In the genomic region with DNA sequence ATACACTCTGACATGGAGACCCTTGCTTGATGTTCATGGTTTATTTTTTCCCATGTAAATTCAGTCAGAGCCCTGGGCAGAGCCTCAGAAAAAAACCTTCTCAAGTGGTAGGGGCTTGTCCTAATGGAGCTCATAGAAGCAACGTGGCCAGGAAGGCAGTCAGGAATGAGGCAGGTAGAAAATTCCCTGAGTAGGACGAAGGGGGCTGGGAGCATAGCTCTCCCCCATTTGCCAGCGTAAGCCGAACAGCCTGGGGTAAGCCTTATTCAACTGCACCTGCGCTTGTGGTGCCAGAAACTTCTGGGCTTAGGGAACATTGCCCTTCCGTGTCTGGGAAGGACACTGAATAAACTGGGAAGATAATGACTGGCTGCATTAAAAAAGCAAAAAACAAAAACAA, we compare ENCODE assay signal across 31 cellular contexts.
"Had no signal": no experiment of that assay in that cellular context is flagged by ENCODE, and none has a peak within 500 bp of the region (broad histone marks: within the 10 kb centered on the region; RNA-seq: fewer than 3 reads in every experiment).

No MANE protein-coding gene starts in this region.

- H3K27ac ChIP-seq: adrenal gland, breast epithelium, cardiac muscle cell, colonic mucosa, WERI-Rb-1 had no signal

- ATAC-seq: activated CD4-positive, CD25-positive, alpha-beta regulatory T cell treated with anti-CD3 and anti-CD28 coated beads, Interleukin-2, amount 50 U/mL, for 24 hours; activated CD8-positive, alpha-beta T cell treated with anti-CD3 and anti-CD28 coated beads for 36 hours; activated naive CD8-positive, alpha-beta T cell treated with anti-CD3 and anti-CD28 coated beads, Interleukin-2, amount 50 U/mL, for 24 hours; activated T-cell treated with anti-CD3 and anti-CD28 coated beads, Interleukin-2, amount 50 U/mL, for 4 hours; activated T-helper 17 cell treated with anti-CD3 and anti-CD28 coated beads, Interleukin-2, amount 50 U/mL, for 72 hours; T-cell; T-helper 17 cell had no signal

- H3K4me1 ChIP-seq: breast epithelium, colonic mucosa had no signal

- H3K9me3 ChIP-seq: adrenal gland, ascending aorta, breast epithelium, colonic mucosa had no signal

- H3K27me3 ChIP-seq: adrenal gland, ascending aorta, breast epithelium, colonic mucosa, dorsolateral prefrontal cortex had no signal

- H3K4me3 ChIP-seq: adrenal gland, ascending aorta, breast epithelium, cardiac muscle cell, colonic mucosa, dorsolateral prefrontal cortex had no signal

- H3K36me3 ChIP-seq: adrenal gland, breast epithelium, cardiac muscle cell, colonic mucosa had no signal

- DNase-seq: activated B cell treated with CpG ODN at 0.5 μM for 24 hours; activated CD4-positive, alpha-beta T cell treated with anti-CD3 and anti-CD28 coated beads for 48 hours; activated CD4-positive, alpha-beta T cell treated with anti-CD3 and anti-CD28 coated beads, Interleukin-2, amount 50 U/mL, for 1 hour; activated CD4-positive, alpha-beta T cell treated with anti-CD3 and anti-CD28 coated beads, Interleukin-2, amount 50 U/mL, for 48 hours; activated CD8-positive, alpha-beta memory T cell treated with anti-CD3 and anti-CD28 coated beads for 24 hours; activated CD8-positive, alpha-beta T cell treated with anti-CD3 and anti-CD28 coated beads for 36 hours; activated effector memory CD4-positive, alpha-beta T cell treated with Interleukin-2 at 50 U/mL for 16 hours; activated gamma-delta T cell treated with Interleukin-2 at 50 U/mL for 16 hours; activated naive CD4-positive, alpha-beta T cell treated with Interleukin-2 at 50 U/mL for 16 hours; activated naive CD8-positive, alpha-beta T cell treated with anti-CD3 and anti-CD28 coated beads for 36 hours; activated naive CD8-positive, alpha-beta T cell treated with anti-CD3 and anti-CD28 coated beads, Interleukin-2, amount 50 U/mL, for 24 hours; activated T-cell treated with anti-CD3 and anti-CD28 coated beads, Interleukin-2, amount 50 U/mL, for 4 hours; adrenal gland; central memory CD4-positive, alpha-beta T cell; cerebellar nuclear complex; colonic mucosa; effector memory CD4-positive, alpha-beta T cell; endodermal cell; erythroblast; foreskin fibroblast; SW 1271; T-cell; T-helper 17 cell; T1000; WERI-Rb-1 had no signal
